Comparison of ENCODE assay signal across 15 cellular contexts in the genomic region with DNA sequence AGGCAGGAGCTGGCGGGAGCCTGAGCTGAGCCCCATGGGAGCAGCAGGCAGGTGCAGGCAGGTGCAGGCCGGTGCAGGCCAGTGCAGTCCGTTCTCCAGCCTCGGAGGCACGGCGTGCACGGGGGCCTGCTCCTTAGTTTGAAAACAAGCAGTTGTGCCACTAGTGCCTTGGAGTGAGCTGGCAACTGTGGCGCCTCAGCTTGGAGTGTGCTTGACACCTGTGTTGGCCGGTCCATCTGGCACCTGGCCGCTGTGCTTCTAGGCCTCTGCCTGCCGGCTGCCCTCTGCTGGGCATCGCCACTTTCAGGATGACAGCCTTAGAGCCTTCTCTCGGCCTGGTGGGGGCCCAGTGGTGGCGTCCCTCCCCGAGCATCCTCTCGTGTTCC. TPM values are rescaled to one million over a fixed set of nuclear protein-coding genes. Genes with fewer than 3 reads are reported as not detected.
A peak's percentile ranks its signal among the peaks of the same experiment; 100 is the strongest.
DNase-seq lines count a peak whose midpoint lies in the region; ATAC-seq, FAIRE-seq and TF ChIP-seq lines count a peak whose summit lies in the region.
"Had no signal": no experiment of that assay in that cellular context is flagged by ENCODE, and none has a peak within 500 bp of the region (broad histone marks: within the 10 kb centered on the region; RNA-seq: fewer than 3 reads in every experiment).

No MANE protein-coding gene starts in this region.

- no peaks in the 10 kb centered on the region for H3K79me2 ChIP-seq in OCI-LY7 (ENCODE audit: insufficient read depth, low read depth, low read length)

- no peak for DNase-seq in A673 (ENCODE audit: low spot score)
- DNase-seq in NCI-H1092 (lab: John Stamatoyannopoulos, UW), result peak; percentile 68
- DNase-seq in WERI-Rb-1, result peak; percentile 29
- DNase-seq in kidney, result no peak
- DNase-seq in NCI-H2227 treated with DMSO at 0.1 percent for 48 hours (lab: John Stamatoyannopoulos, UW), result no peak
- DNase-seq in HuH-7.5 (ENCODE audit: low spot score), result no peak
- no peak for DNase-seq in natural killer cell
- DNase-seq in OCI-LY7 (ENCODE audit: low spot score), result no peak
- DNase-seq: aorta, BE2C, esophagus squamous epithelium, islet precursor cell, NCI-H2081 treated with DMSO at 0.1 percent for 48 hours, ovary had no signal

- H3K4me1 ChIP-seq in A673 (ENCODE audit: insufficient read depth, low read length, poor library complexity, severe bottlenecking) (peaks cover 67% of the 10 kb centered on the region), kidney (ENCODE audit: control insufficient read depth in 1 of 2, insufficient read depth in 1 of 2, low read depth in 1 of 2, low read length in 2 of 2) (no peaks in the 10 kb centered on the region), OCI-LY7 (ENCODE audit: insufficient read depth, low read length, poor library complexity, severe bottlenecking) (peaks cover 7% of the 10 kb centered on the region)

- POLR2A ChIA-PET in A673 (lab: Charles Lee; ENCODE audit: low non-redundant PET) (no interaction called here), OCI-LY7 (lab: Charles Lee) (no interaction called here)

- ATAC-seq in natural killer cell, result no peak

- no peak overlapping the region for H3K4me2 ChIP-seq in OCI-LY7 (ENCODE audit: low read length)

- H4K20me1 ChIP-seq in OCI-LY7 (ENCODE audit: insufficient read depth, low read length), result no peaks in the 10 kb centered on the region

- H3K9me3 Mint-ChIP-seq in natural killer cell, result no peaks in the 10 kb centered on the region
- H3K9me3 Mint-ChIP-seq: T-helper 1 cell treated with Interleukin-12 subunit alpha and Interleukin-12 subunit beta and Interleukin-4 antibody, amounts not matched to agents 30 μg/mL and 1 μg/mL, for 36 hours had no signal

- TF ChIP-seq CTCF in A673 (conservative IDR thresholded peaks at IDR 0.05; ENCODE audit: low read depth, low read length) (no peak), WERI-Rb-1 (IDR thresholded peaks at IDR 0.05; ENCODE audit: low read depth, low read length) (peak; percentile 36; the same call in 1 of the 2 replicates), kidney (IDR thresholded peaks at IDR 0.05; ENCODE audit: borderline replicate concordance, extremely low read depth, insufficient read depth) (peak; percentile 14), natural killer cell (IDR thresholded peaks at IDR 0.05) (no peak), OCI-LY7 (conservative IDR thresholded peaks at IDR 0.05; ENCODE audit: low read length) (no peak)

- H3K4me3 ChIP-seq in A673 (ENCODE audit: low read depth, low read length, poor library complexity, severe bottlenecking) (no peak overlapping the region), WERI-Rb-1 (ENCODE audit: low read depth, low read length) (no peak overlapping the region), kidney (ENCODE audit: low read length in 2 of 2) (no peak overlapping the region), OCI-LY7 (ENCODE audit: low read depth, low read length, poor library complexity, severe bottlenecking) (no peak overlapping the region)
- H3K4me3 ChIP-seq: esophagus squamous epithelium, ovary had no signal

- H2AFZ ChIP-seq in OCI-LY7 (ENCODE audit: low read length), result no peak overlapping the region

- H3K9me3 ChIP-seq in A673 (ENCODE audit: low read depth, low read length, poor library complexity, severe bottlenecking) (no peaks in the 10 kb centered on the region), WERI-Rb-1 (ENCODE audit: severe bottlenecking) (no peaks in the 10 kb centered on the region), kidney (ENCODE audit: control insufficient read depth in 1 of 2, low read length in 2 of 2) (no peaks in the 10 kb centered on the region), OCI-LY7 (ENCODE audit: low read length) (no peaks in the 10 kb centered on the region)
- H3K9me3 ChIP-seq: BE2C, esophagus squamous epithelium, ovary had no signal

- H3K36me3 ChIP-seq in A673 (ENCODE audit: insufficient read depth, low read length, poor library complexity, severe bottlenecking), result peaks cover 5% of the 10 kb centered on the region
- H3K36me3 ChIP-seq in WERI-Rb-1, result peaks cover 11% of the 10 kb centered on the region
- no peaks in the 10 kb centered on the region for H3K36me3 ChIP-seq in kidney (ENCODE audit: control insufficient read depth in 1 of 2, insufficient read depth in 2 of 2, low read length in 2 of 2)
- H3K36me3 ChIP-seq in OCI-LY7 (ENCODE audit: insufficient read depth, low read length), result no peaks in the 10 kb centered on the region
- H3K36me3 ChIP-seq: BE2C, ovary had no signal

- no peaks in the 10 kb centered on the region for H3K27me3 Mint-ChIP-seq in natural killer cell (ENCODE audit: low read depth in 2 of 2)

- H3K27ac Mint-ChIP-seq in natural killer cell, result peak overlapping the region in 1 of 2 donors; percentile 44
- H3K27ac Mint-ChIP-seq: T-helper 1 cell treated with Interleukin-12 subunit alpha and Interleukin-12 subunit beta and Interleukin-4 antibody, amounts not matched to agents 30 μg/mL and 1 μg/mL, for 36 hours had no signal

- H3K4me3 Mint-ChIP-seq in natural killer cell, result no peak overlapping the region
- H3K4me3 Mint-ChIP-seq: T-helper 1 cell treated with Interleukin-12 subunit alpha and Interleukin-12 subunit beta and Interleukin-4 antibody, amounts not matched to agents 30 μg/mL and 1 μg/mL, for 36 hours had no signal

- H3K27ac ChIP-seq in A673 (ENCODE audit: low read depth, low read length, poor library complexity, severe bottlenecking), result peak overlapping the region; percentile 63
- H3K27ac ChIP-seq in WERI-Rb-1, result no peak overlapping the region
- no peak overlapping the region for H3K27ac ChIP-seq in kidney (ENCODE audit: low read depth in 2 of 2, low read length in 2 of 2)
- no peak overlapping the region for H3K27ac ChIP-seq in OCI-LY7 (ENCODE audit: low read depth, low read length, poor library complexity, severe bottlenecking)
- H3K27ac ChIP-seq: esophagus squamous epithelium, ovary had no signal

- intact Hi-C loops in A673 (cut with micrococcal nuclease; ENCODE audit: unreplicated experiment), result no loop called here
- intact Hi-C loops in kidney (cut with DNase I), result loop anchor here (10.0 kb wide), 1 partner anchor 104 kb away; the partner anchor contains the start of gene HGFAC
- intact Hi-C loops in natural killer cell (cut with micrococcal nuclease), result no loop called here
- intact Hi-C loops in OCI-LY7 (cut with micrococcal nuclease; ENCODE audit: unreplicated experiment), result no loop called here

- no peak for FAIRE-seq in kidney (lab: Jason Lieb, UNC)

- CTCF ChIA-PET in A673 (lab: Charles Lee) (no interaction called here), OCI-LY7 (lab: Charles Lee; ENCODE audit: unreplicated experiment) (no interaction called here)

- H3K27me3 ChIP-seq in A673 (replicated peaks; ENCODE audit: insufficient read depth, low read depth, low read length, poor library complexity) (no peaks in the 10 kb centered on the region), WERI-Rb-1 (ENCODE audit: insufficient read depth, low read depth, severe bottlenecking) (no peaks in the 10 kb centered on the region)
- H3K27me3 ChIP-seq: BE2C, esophagus squamous epithelium, ovary had no signal

- H3K36me3 Mint-ChIP-seq in natural killer cell, result no peaks in the 10 kb centered on the region

- BruUV-seq in A673 (replicated peaks; lab: Mats Ljungman, UMichigan) (no TSS peak), OCI-LY7 (replicated peaks; lab: Mats Ljungman, UMichigan) (no TSS peak)

- H3K4me1 Mint-ChIP-seq in natural killer cell, result peaks cover 11 to 13% of the 10 kb centered on the region in 2 donors

- no peak overlapping the region for H3K9ac ChIP-seq in kidney (ENCODE audit: low read length in 2 of 2)

- H3K9me2 ChIP-seq in OCI-LY7 (ENCODE audit: insufficient read depth, low read length), result no peaks in the 10 kb centered on the region

RNA-seq across cellular contexts. Expression of gene RGS12, which starts 47.9 kb away (rescaled TPM):
- total RNA-seq in A673 (2021) (53.9 and 56.7 TPM in 2 replicates), kidney (35.5 TPM), natural killer cell (10 to 100 TPM; 10.5 to 12.3 (median 10.6) TPM), OCI-LY7 (2022) (5.2 and 6.5 TPM in 2 replicates)
- polyA plus RNA-seq in kidney (ENCODE audit: insufficient read depth, low read depth, low replicate concordance), result 18.0 TPM
- total RNA-seq in OCI-LY7 (2014; rRNA removed; shearing (Covaris generic)), result 6.4 and 9.4 TPM in 2 replicates

Comparison
In these comparisons a context has a peak if more than half of its experiments do, and no peak if none do; other contexts are left out.
1. DNase-seq: peak in NCI-H1092 (single experiment) and WERI-Rb-1 (single experiment); none in A673 (single experiment), kidney (single experiment), NCI-H2227 treated with DMSO at 0.1 percent for 48 hours (single experiment), HuH-7.5 (single experiment), natural killer cell (single experiment) and OCI-LY7 (single experiment).
2. CTCF ChIP-seq: peak in WERI-Rb-1 (single experiment) and kidney (single experiment); none in A673 (single experiment), natural killer cell (single experiment) and OCI-LY7 (single experiment).